ENCODE assay signal across 1 cellular context in the genomic region with DNA sequence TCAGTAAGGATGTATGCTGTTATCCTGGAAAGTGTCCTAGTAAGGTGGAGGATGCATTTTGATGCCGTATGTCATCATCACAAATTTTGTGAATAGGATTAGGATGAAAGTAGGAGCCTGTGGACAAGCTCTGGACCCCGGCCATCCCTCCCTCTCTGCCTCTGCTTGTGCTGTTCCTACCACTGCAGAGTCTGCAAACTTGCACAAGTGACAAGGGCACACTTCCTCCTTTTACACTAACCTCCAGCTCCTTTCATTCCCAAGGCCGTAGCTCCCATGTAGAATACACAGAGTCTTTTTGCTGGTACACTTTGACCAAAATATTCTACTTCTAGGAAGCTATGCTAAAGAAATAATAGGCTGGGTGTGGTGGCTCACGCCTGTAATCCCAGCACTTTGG.
TF ChIP-seq lines count a peak whose summit lies in the region.

No MANE protein-coding gene starts in this region.

TF ChIP-seq in HepG2, 621 proteins besides CTCF, POLR2A, EP300 and RAD21 (continued from another document):
- no peak for TF ChIP-seq ZBTB10 (CRISPR knock-in tag; IDR thresholded peaks at IDR 0.05; ENCODE audit: borderline replicate concordance)
- no peak for TF ChIP-seq TCF12 (IDR thresholded peaks at IDR 0.05)
- no peak for TF ChIP-seq TCF12 (CRISPR knock-in tag; IDR thresholded peaks at IDR 0.05)
- TF ChIP-seq HNRNPUL1 (IDR thresholded peaks at IDR 0.05; ENCODE audit: low read depth, low read length), result no peak
- TF ChIP-seq ZNF441 (CRISPR knock-in tag; IDR thresholded peaks at IDR 0.05; ENCODE audit: borderline replicate concordance), result no peak
